Comparison of ENCODE assay signal across 15 cellular contexts in genomic region chr14:76698631-76699030, GRCh38.
"Had no signal": no experiment of that assay in that cellular context is flagged by ENCODE, and none has a peak within 500 bp of the region (broad histone marks: within the 10 kb centered on the region; RNA-seq: fewer than 3 reads in every experiment).

No MANE protein-coding gene starts in this region.

- DNase-seq: activated CD4-positive, alpha-beta T cell treated with anti-CD3 and anti-CD28 coated beads, Interleukin-2, amount 50 U/mL, for 1 hour; activated CD4-positive, CD25-positive, alpha-beta regulatory T cell treated with anti-CD3 and anti-CD28 coated beads, Interleukin-2, amount 50 U/mL, for 72 hours; activated naive CD4-positive, alpha-beta T cell treated with Interleukin-2 at 50 U/mL for 16 hours; activated naive CD8-positive, alpha-beta T cell treated with anti-CD3 and anti-CD28 coated beads, Interleukin-2, amount 10 ng/mL, durations not matched to agents 7 days and 5 days; activated T-cell treated with anti-CD3 and anti-CD28 coated beads, Interleukin-2, amount 50 U/mL, for 24 hours; amygdala; foreskin melanocyte; hypothalamus; left lung; nucleus accumbens; retina; stimulated activated naive B cell treated with anti-CD40 and anti-IgM and Interleukin-4, amounts not matched to agents 10 μg/mL and 1 μg/mL and 100 μg/mL, for 72 hours; T1000; upper lobe of right lung had no signal

- ATAC-seq: left lung; stimulated activated naive B cell treated with anti-CD40 and anti-IgM and Interleukin-4, amounts not matched to agents 10 μg/mL and 1 μg/mL and 100 μg/mL, for 72 hours; upper lobe of right lung had no signal

- H3K4me3 ChIP-seq: cardiac muscle cell, left lung, upper lobe of right lung had no signal
